21 cellular contexts compared by ENCODE assay signal in genomic region chr17:40604327-40605080, GRCh38. TPM values are rescaled to one million over a fixed set of nuclear protein-coding genes. Genes with fewer than 3 reads are reported as not detected.
A peak's percentile ranks its signal among the peaks of the same experiment; 100 is the strongest.
DNase-seq lines count a peak whose midpoint lies in the region; ATAC-seq, FAIRE-seq and TF ChIP-seq lines count a peak whose summit lies in the region.
"Had no signal": no experiment of that assay in that cellular context is flagged by ENCODE, and none has a peak within 500 bp of the region (broad histone marks: within the 10 kb centered on the region; RNA-seq: fewer than 3 reads in every experiment).

No MANE protein-coding gene starts in this region.

- no peak for TF ChIP-seq POLR2A in H54 (IDR thresholded peaks at IDR 0.05; ENCODE audit: low read depth, low read length)

- FAIRE-seq in H54 (lab: Jason Lieb, UNC), result no peak
- FAIRE-seq: A549, keratinocyte had no signal

- peaks cover 100% of the 10 kb centered on the region for H3K4me1 ChIP-seq in CD8-positive, alpha-beta T cell (ENCODE audit: insufficient read depth, low read length)
- H3K4me1 ChIP-seq: A549 had no signal

- peak overlapping the region; percentile 80 for H3K27ac ChIP-seq in CD8-positive, alpha-beta T cell (ENCODE audit: low read depth, low read length)
- H3K27ac ChIP-seq: A549; BLaER1 treated with 17β-estradiol and CSF1 and Interleukin-3, amounts not matched to agents 10 nM and 100 nM; RWPE1 had no signal

- peak overlapping the region; percentile 98 for H3K27ac Mint-ChIP-seq in activated CD4-positive, alpha-beta T cell treated with anti-CD3 and anti-CD28 coated beads, Interleukin-2, amount 10 ng/mL, durations not matched to agents 7 days and 5 days
- peak overlapping the region; percentile 100 for H3K27ac Mint-ChIP-seq in CD8-positive, alpha-beta T cell
- H3K27ac Mint-ChIP-seq in activated naive CD4-positive, alpha-beta T cell treated with anti-CD3 and anti-CD28 coated beads, Interleukin-2, amount 50 U/mL, for 72 hours, result peak overlapping the region; percentile 95 to 98
- peak overlapping the region; percentile 50 for H3K27ac Mint-ChIP-seq in neural crest cell (ENCODE audit: unreplicated experiment)

- ATAC-seq in CD8-positive, alpha-beta T cell, result no peak
- ATAC-seq in activated naive CD4-positive, alpha-beta T cell treated with anti-CD3 and anti-CD28 coated beads, Interleukin-2, amount 50 U/mL, for 72 hours, result no peak
- no peak for ATAC-seq in HG03469 (IDR thresholded peaks at IDR 0.05; ENCODE audit: unreplicated experiment)
- ATAC-seq: A549 had no signal

- H3K27me3 ChIP-seq in CD8-positive, alpha-beta T cell (ENCODE audit: insufficient read depth, low read length), result no peaks in the 10 kb centered on the region
- H3K27me3 ChIP-seq: BLaER1 treated with 17β-estradiol and CSF1 and Interleukin-3, amounts not matched to agents 10 nM and 100 nM; esophagus squamous epithelium had no signal

- no peak for DNase-seq in activated CD4-positive, alpha-beta T cell treated with anti-CD3 and anti-CD28 coated beads, Interleukin-2, amount 10 ng/mL, durations not matched to agents 7 days and 5 days
- DNase-seq in activated CD4-positive, alpha-beta T cell treated with anti-CD3 and anti-CD28 coated beads, Interleukin-2, amount 50 U/mL, for 4 hours, result no peak
- DNase-seq in CD8-positive, alpha-beta T cell, result no peak
- DNase-seq in activated naive CD4-positive, alpha-beta T cell treated with anti-CD3 and anti-CD28 coated beads, Interleukin-2, amount 50 U/mL, for 72 hours (ENCODE audit: low spot score in 2 of 2), result no peak
- DNase-seq in neural crest cell (ENCODE audit: low read depth, low spot score) (no peak), H54 (ENCODE audit: insufficient read length, low spot score) (no peak), NCI-H1417 treated with DMSO at 0.1 percent for 48 hours (lab: John Stamatoyannopoulos, UW) (no peak)
- DNase-seq: activated gamma-delta T cell; effector CD8-positive, alpha-beta T cell; esophagus squamous epithelium; NCI-H524; occipital lobe; substantia nigra had no signal

- H3K4me3 Mint-ChIP-seq in activated CD4-positive, alpha-beta T cell treated with anti-CD3 and anti-CD28 coated beads, Interleukin-2, amount 10 ng/mL, durations not matched to agents 7 days and 5 days, result peak overlapping the region; percentile 45
- peak overlapping the region; percentile 52 for H3K4me3 Mint-ChIP-seq in CD8-positive, alpha-beta T cell
- no peak overlapping the region for H3K4me3 Mint-ChIP-seq in neural crest cell

- no peak for TF ChIP-seq CTCF in CD8-positive, alpha-beta T cell (IDR thresholded peaks at IDR 0.05)
- no peak for TF ChIP-seq CTCF in neural crest cell (conservative IDR thresholded peaks at IDR 0.05)

- intact Hi-C loops in CD8-positive, alpha-beta T cell (cut with DNase I, micrococcal nuclease), result loop anchor here in 1 of 2 experiments (5.0 kb wide), 1 partner anchor 122 kb away; no protein-coding TSS in a partner anchor

- H3K27me3 Mint-ChIP-seq in activated CD4-positive, alpha-beta T cell treated with anti-CD3 and anti-CD28 coated beads, Interleukin-2, amount 10 ng/mL, durations not matched to agents 7 days and 5 days, result no peaks in the 10 kb centered on the region
- no peaks in the 10 kb centered on the region for H3K27me3 Mint-ChIP-seq in CD8-positive, alpha-beta T cell (ENCODE audit: low read depth)
- no peaks in the 10 kb centered on the region for H3K27me3 Mint-ChIP-seq in neural crest cell (ENCODE audit: low read depth)

- peaks cover 15% of the 10 kb centered on the region for H3K36me3 Mint-ChIP-seq in activated CD4-positive, alpha-beta T cell treated with anti-CD3 and anti-CD28 coated beads, Interleukin-2, amount 10 ng/mL, durations not matched to agents 7 days and 5 days (ENCODE audit: low read depth)
- no peaks in the 10 kb centered on the region for H3K36me3 Mint-ChIP-seq in CD8-positive, alpha-beta T cell
- peaks cover 0 to 6% of the 10 kb centered on the region in 2 donors for H3K36me3 Mint-ChIP-seq in activated naive CD4-positive, alpha-beta T cell treated with anti-CD3 and anti-CD28 coated beads, Interleukin-2, amount 50 U/mL, for 72 hours
- H3K36me3 Mint-ChIP-seq in neural crest cell (ENCODE audit: low read depth), result no peaks in the 10 kb centered on the region

- CTCF ChIA-PET in activated CD4-positive, alpha-beta T cell treated with anti-CD3 and anti-CD28 coated beads, Interleukin-2, amount 10 ng/mL, durations not matched to agents 7 days and 5 days (lab: Charles Lee), result interaction anchor here (0.5 to 4.5 kb wide), 6 partner anchors 11 to 236 kb away, joined by 3 to 23 read pairs (median 8); no protein-coding TSS in a partner anchor
- CTCF ChIA-PET in CD8-positive, alpha-beta T cell (lab: Charles Lee), result interaction anchor here (0.8 to 8.1 kb wide), 8 partner anchors 10 to 64 kb away, joined by 3 to 168 read pairs (median 6); partner anchors contain the start of gene CCR7

- peaks cover 98% of the 10 kb centered on the region for H3K4me1 Mint-ChIP-seq in activated CD4-positive, alpha-beta T cell treated with anti-CD3 and anti-CD28 coated beads, Interleukin-2, amount 10 ng/mL, durations not matched to agents 7 days and 5 days
- peaks cover 97% of the 10 kb centered on the region for H3K4me1 Mint-ChIP-seq in CD8-positive, alpha-beta T cell (ENCODE audit: low read depth)
- no peaks in the 10 kb centered on the region for H3K4me1 Mint-ChIP-seq in neural crest cell

- H3K9me3 ChIP-seq in CD8-positive, alpha-beta T cell (ENCODE audit: low read length), result no peaks in the 10 kb centered on the region
- H3K9me3 ChIP-seq: A549; BLaER1 treated with 17β-estradiol and CSF1 and Interleukin-3, amounts not matched to agents 10 nM and 100 nM; esophagus squamous epithelium had no signal

- H3K4me3 ChIP-seq in CD8-positive, alpha-beta T cell (ENCODE audit: low read depth, low read length), result peak overlapping the region; percentile 6
- H3K4me3 ChIP-seq: A549; BLaER1 treated with 17β-estradiol and CSF1 and Interleukin-3, amounts not matched to agents 10 nM and 100 nM; esophagus squamous epithelium; lung had no signal

- no peaks in the 10 kb centered on the region for H3K36me3 ChIP-seq in CD8-positive, alpha-beta T cell (ENCODE audit: insufficient read depth, low read length)
- H3K36me3 ChIP-seq: BLaER1 treated with 17β-estradiol and CSF1 and Interleukin-3, amounts not matched to agents 10 nM and 100 nM; esophagus squamous epithelium had no signal

- POLR2A ChIA-PET in activated CD4-positive, alpha-beta T cell treated with anti-CD3 and anti-CD28 coated beads, Interleukin-2, amount 10 ng/mL, durations not matched to agents 7 days and 5 days (lab: Charles Lee), result interaction anchor here (0.9 to 2.4 kb wide), 4 partner anchors 29 to 44 kb away, joined by 3 to 10 read pairs (median 3); no protein-coding TSS in a partner anchor
- POLR2A ChIA-PET in CD8-positive, alpha-beta T cell (lab: Charles Lee), result interaction anchor here (1.0 to 5.0 kb wide), 11 partner anchors 8 to 71 kb away, joined by 5 to 251 read pairs (median 15); partner anchors contain the start of gene CCR7

- H3K9me3 Mint-ChIP-seq in activated CD4-positive, alpha-beta T cell treated with anti-CD3 and anti-CD28 coated beads, Interleukin-2, amount 10 ng/mL, durations not matched to agents 7 days and 5 days, result peaks cover 1% of the 10 kb centered on the region
- no peaks in the 10 kb centered on the region for H3K9me3 Mint-ChIP-seq in CD8-positive, alpha-beta T cell
- H3K9me3 Mint-ChIP-seq in activated naive CD4-positive, alpha-beta T cell treated with anti-CD3 and anti-CD28 coated beads, Interleukin-2, amount 50 U/mL, for 72 hours, result no peaks in the 10 kb centered on the region
- no peaks in the 10 kb centered on the region for H3K9me3 Mint-ChIP-seq in neural crest cell

RNA-seq across cellular contexts. Expression of gene CCR7, which starts 39.2 kb away (rescaled TPM):
- total RNA-seq in activated CD4-positive, alpha-beta T cell treated with anti-CD3 and anti-CD28 coated beads, Interleukin-2, amount 10 ng/mL, durations not matched to agents 7 days and 5 days, result 100 to 1,000 TPM; 281 to 323 TPM
- 100 to 1,000 TPM; 196 to 199 TPM for total RNA-seq in CD8-positive, alpha-beta T cell
- 100 to 1,000 TPM; 287 to 301 TPM for total RNA-seq in activated naive CD4-positive, alpha-beta T cell treated with anti-CD3 and anti-CD28 coated beads, Interleukin-2, amount 50 U/mL, for 72 hours
- total RNA-seq in neural crest cell, result 0.32 and 0.33 TPM in 2 replicates
- total RNA-seq: chondrocyte, occipital lobe, renal cortical epithelial cell had no signal

RNA-seq across cellular contexts. Expression of gene SMARCE1, which starts 43.1 kb away (rescaled TPM):
- total RNA-seq in activated CD4-positive, alpha-beta T cell treated with anti-CD3 and anti-CD28 coated beads, Interleukin-2, amount 10 ng/mL, durations not matched to agents 7 days and 5 days, result 100 to 1,000 TPM; 110 to 117 TPM
- 10 to 100 TPM; 64.8 to 74.9 TPM for total RNA-seq in CD8-positive, alpha-beta T cell
- total RNA-seq in activated naive CD4-positive, alpha-beta T cell treated with anti-CD3 and anti-CD28 coated beads, Interleukin-2, amount 50 U/mL, for 72 hours, result 10 to 100 TPM; 85.6 to 93.9 TPM
- total RNA-seq in neural crest cell, result 205 and 240 TPM in 2 replicates

Comparison
In these comparisons a context has a peak if more than half of its experiments do, and no peak if none do; other contexts are left out.
1. H3K27ac Mint-ChIP-seq: peak in every context shown above with its lines; median percentile 100 in CD8-positive, alpha-beta T cell; 98 in activated CD4-positive, alpha-beta T cell treated with anti-CD3 and anti-CD28 coated beads, Interleukin-2, amount 10 ng/mL, durations not matched to agents 7 days and 5 days; 96 in activated naive CD4-positive, alpha-beta T cell treated with anti-CD3 and anti-CD28 coated beads, Interleukin-2, amount 50 U/mL, for 72 hours; 50 in neural crest cell.
2. RNA of gene CCR7, which starts 39.2 kb away (total RNA-seq): 281 to 323 TPM in activated CD4-positive, alpha-beta T cell treated with anti-CD3 and anti-CD28 coated beads, Interleukin-2, amount 10 ng/mL, durations not matched to agents 7 days and 5 days, 287 to 301 TPM in activated naive CD4-positive, alpha-beta T cell treated with anti-CD3 and anti-CD28 coated beads, Interleukin-2, amount 50 U/mL, for 72 hours and 196 to 199 TPM in CD8-positive, alpha-beta T cell; 0.32 to 0.33 TPM in neural crest cell; every median in the first group is over 100 times any median in the second.